29 cellular contexts compared by ENCODE assay signal in the genomic region with DNA sequence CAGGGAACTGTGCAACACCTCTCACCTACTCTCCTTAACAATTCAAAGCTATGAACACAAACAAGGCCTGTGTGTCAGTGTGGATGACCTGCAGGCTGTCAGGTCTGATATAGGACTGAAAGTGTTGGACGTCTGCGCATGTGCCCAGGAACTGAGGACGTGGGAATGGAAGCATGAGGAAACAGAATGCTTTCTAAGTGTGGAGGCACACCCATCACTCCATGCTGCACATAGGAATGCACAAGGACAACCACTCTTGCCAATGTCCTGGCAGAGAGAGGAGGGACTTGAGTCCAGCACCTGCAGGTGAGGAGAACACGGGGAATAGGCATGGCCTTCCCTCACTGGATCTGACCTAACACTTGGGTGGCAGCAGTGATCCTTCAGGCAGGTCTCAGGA.
"Had no signal": no experiment of that assay in that cellular context is flagged by ENCODE, and none has a peak within 500 bp of the region (broad histone marks: within the 10 kb centered on the region; RNA-seq: fewer than 3 reads in every experiment).

No MANE protein-coding gene starts in this region.

- H3K4me3 ChIP-seq: ascending aorta, breast epithelium, coronary artery, dorsolateral prefrontal cortex, gastrocnemius medialis had no signal

- H3K9me3 Mint-ChIP-seq: activated CD4-positive, alpha-beta memory T cell treated with anti-CD3 and anti-CD28 coated beads for 36 hours; activated naive CD4-positive, alpha-beta T cell treated with anti-CD3 and anti-CD28 coated beads for 36 hours; activated naive CD4-positive, alpha-beta T cell treated with anti-CD3 and anti-CD28 coated beads, Interleukin-2, amount 50 U/mL, for 24 hours; activated naive CD8-positive, alpha-beta T cell treated with anti-CD3 and anti-CD28 coated beads for 36 hours; central memory CD8-positive, alpha-beta T cell; endodermal cell had no signal

- ATAC-seq: activated CD4-positive, alpha-beta T cell treated with anti-CD3 and anti-CD28 coated beads for 36 hours; activated CD8-positive, alpha-beta memory T cell treated with anti-CD3 and anti-CD28 coated beads, Interleukin-2, amount 10 ng/mL, durations not matched to agents 7 days and 5 days; activated CD8-positive, alpha-beta T cell treated with anti-CD3 and anti-CD28 coated beads, Interleukin-2, amount 10 ng/mL, durations not matched to agents 7 days and 5 days; esophagus mucosa; gastrocnemius medialis had no signal

- H3K27ac ChIP-seq: ascending aorta, breast epithelium, coronary artery, dorsolateral prefrontal cortex, foreskin keratinocyte, gastrocnemius medialis had no signal

- H3K4me1 Mint-ChIP-seq: activated CD4-positive, alpha-beta T cell treated with anti-CD3 and anti-CD28 coated beads for 36 hours; activated CD4-positive, alpha-beta T cell treated with anti-CD3 and anti-CD28 coated beads, Interleukin-2, amount 10 ng/mL, durations not matched to agents 24 days and 14 days; activated CD8-positive, alpha-beta memory T cell treated with anti-CD3 and anti-CD28 coated beads, Interleukin-2, amount 10 ng/mL, durations not matched to agents 7 days and 5 days; activated naive CD4-positive, alpha-beta T cell treated with anti-CD3 and anti-CD28 coated beads, Interleukin-2, amount 50 U/mL, for 24 hours; activated naive CD8-positive, alpha-beta T cell treated with anti-CD3 and anti-CD28 coated beads for 36 hours; central memory CD8-positive, alpha-beta T cell; endodermal cell had no signal

- H3K4me1 ChIP-seq: ascending aorta, breast epithelium, foreskin keratinocyte, gastrocnemius medialis had no signal

- H3K36me3 Mint-ChIP-seq: activated CD4-positive, alpha-beta memory T cell treated with anti-CD3 and anti-CD28 coated beads for 36 hours; activated CD8-positive, alpha-beta memory T cell treated with anti-CD3 and anti-CD28 coated beads, Interleukin-2, amount 10 ng/mL, durations not matched to agents 7 days and 5 days; activated naive CD4-positive, alpha-beta T cell treated with anti-CD3 and anti-CD28 coated beads, Interleukin-2, amount 50 U/mL, for 24 hours; activated naive CD8-positive, alpha-beta T cell treated with anti-CD3 and anti-CD28 coated beads for 36 hours had no signal

- H3K9me3 ChIP-seq: ascending aorta, breast epithelium, gastrocnemius medialis had no signal

- H3K27ac Mint-ChIP-seq: activated CD4-positive, alpha-beta memory T cell treated with anti-CD3 and anti-CD28 coated beads for 36 hours; activated CD4-positive, alpha-beta T cell treated with anti-CD3 and anti-CD28 coated beads for 36 hours; activated CD4-positive, alpha-beta T cell treated with anti-CD3 and anti-CD28 coated beads, Interleukin-2, amount 10 ng/mL, durations not matched to agents 24 days and 14 days; activated CD8-positive, alpha-beta memory T cell treated with anti-CD3 and anti-CD28 coated beads, Interleukin-2, amount 10 ng/mL, durations not matched to agents 7 days and 5 days; activated CD8-positive, alpha-beta T cell treated with anti-CD3 and anti-CD28 coated beads, Interleukin-2, amount 10 ng/mL, durations not matched to agents 7 days and 5 days; activated naive CD4-positive, alpha-beta T cell treated with anti-CD3 and anti-CD28 coated beads for 36 hours; activated naive CD4-positive, alpha-beta T cell treated with anti-CD3 and anti-CD28 coated beads, Interleukin-2, amount 50 U/mL, for 24 hours; activated naive CD8-positive, alpha-beta T cell treated with anti-CD3 and anti-CD28 coated beads for 36 hours; activated T-helper 1 cell treated with anti-CD3 and anti-CD28 coated beads, Interleukin-12 subunit alpha, Interleukin-12 subunit beta, Interleukin-2, Interleukin-4 antibody, amounts not matched to agents 30 ng/mL and 10 ng/mL and 1 ng/mL, durations not matched to agents 14 hours and 24 hours and 36 hours; activated T-helper 2 cell treated with anti-CD3 and anti-CD28 coated beads, Interferon-gamma antibody, Interleukin-2, Interleukin-4, amounts not matched to agents 10 μg/mL and 5 μg/mL and 100 μg/mL, durations not matched to agents 14 hours and 24 hours and 36 hours; dendritic cell treated with granulocyte-macrophage colony-stimulating factor and Interleukin-4, amounts not matched to agents 40 ng/mL and 50 ng/mL, for 4 days; endodermal cell had no signal

- H3K27me3 Mint-ChIP-seq: activated CD4-positive, alpha-beta memory T cell treated with anti-CD3 and anti-CD28 coated beads for 36 hours; activated CD4-positive, alpha-beta T cell treated with anti-CD3 and anti-CD28 coated beads for 36 hours; activated CD4-positive, alpha-beta T cell treated with anti-CD3 and anti-CD28 coated beads, Interleukin-2, amount 10 ng/mL, durations not matched to agents 24 days and 14 days; activated CD8-positive, alpha-beta memory T cell treated with anti-CD3 and anti-CD28 coated beads, Interleukin-2, amount 10 ng/mL, durations not matched to agents 7 days and 5 days; activated naive CD4-positive, alpha-beta T cell treated with anti-CD3 and anti-CD28 coated beads, Interleukin-2, amount 50 U/mL, for 24 hours; activated naive CD8-positive, alpha-beta T cell treated with anti-CD3 and anti-CD28 coated beads for 36 hours; central memory CD8-positive, alpha-beta T cell; dendritic cell treated with granulocyte-macrophage colony-stimulating factor and Interleukin-4, amounts not matched to agents 40 ng/mL and 50 ng/mL, for 4 days had no signal

- DNase-seq: activated CD4-positive, alpha-beta memory T cell treated with anti-CD3 and anti-CD28 coated beads for 36 hours; activated CD4-positive, alpha-beta T cell treated with anti-CD3 and anti-CD28 coated beads for 36 hours; activated CD4-positive, alpha-beta T cell treated with anti-CD3 and anti-CD28 coated beads, Interleukin-2, amount 10 ng/mL, durations not matched to agents 24 days and 14 days; activated CD4-positive, CD25-positive, alpha-beta regulatory T cell; activated CD4-positive, CD25-positive, alpha-beta regulatory T cell treated with anti-CD3 and anti-CD28 coated beads, Interleukin-2, amount 50 U/mL, for 72 hours; activated CD8-positive, alpha-beta memory T cell treated with anti-CD3 and anti-CD28 coated beads, Interleukin-2, amount 10 ng/mL, durations not matched to agents 7 days and 5 days; activated CD8-positive, alpha-beta memory T cell treated with anti-CD3 and anti-CD28 coated beads, Interleukin-2, amount 50 U/mL, for 4 hours; activated CD8-positive, alpha-beta T cell treated with anti-CD3 and anti-CD28 coated beads, Interleukin-2, amount 10 ng/mL, durations not matched to agents 7 days and 5 days; activated effector memory CD4-positive, alpha-beta T cell treated with anti-CD3 and anti-CD28 coated beads, Interleukin-2, amount 50 U/mL, for 16 hours; activated naive CD4-positive, alpha-beta T cell treated with anti-CD3 and anti-CD28 coated beads for 36 hours; activated naive CD8-positive, alpha-beta T cell treated with anti-CD3 and anti-CD28 coated beads for 36 hours; activated T-cell treated with anti-CD3 and anti-CD28 coated beads, Interleukin-2, amount 50 U/mL, for 1 hour; activated T-cell treated with anti-CD3 and anti-CD28 coated beads, Interleukin-2, amount 50 U/mL, for 48 hours; dorsolateral prefrontal cortex; effector memory CD4-positive, alpha-beta T cell; endodermal cell; gastrocnemius medialis; T-helper 2 cell had no signal

- H3K4me3 Mint-ChIP-seq: activated CD4-positive, alpha-beta memory T cell treated with anti-CD3 and anti-CD28 coated beads for 36 hours; activated CD4-positive, alpha-beta T cell treated with anti-CD3 and anti-CD28 coated beads for 36 hours; activated CD4-positive, alpha-beta T cell treated with anti-CD3 and anti-CD28 coated beads, Interleukin-2, amount 10 ng/mL, durations not matched to agents 24 days and 14 days; activated CD8-positive, alpha-beta memory T cell treated with anti-CD3 and anti-CD28 coated beads, Interleukin-2, amount 10 ng/mL, durations not matched to agents 7 days and 5 days; activated CD8-positive, alpha-beta T cell treated with anti-CD3 and anti-CD28 coated beads, Interleukin-2, amount 10 ng/mL, durations not matched to agents 7 days and 5 days; activated naive CD4-positive, alpha-beta T cell treated with anti-CD3 and anti-CD28 coated beads for 36 hours; activated naive CD4-positive, alpha-beta T cell treated with anti-CD3 and anti-CD28 coated beads, Interleukin-2, amount 50 U/mL, for 24 hours; activated naive CD8-positive, alpha-beta T cell treated with anti-CD3 and anti-CD28 coated beads for 36 hours; activated T-helper 1 cell treated with anti-CD3 and anti-CD28 coated beads, Interleukin-12 subunit alpha, Interleukin-12 subunit beta, Interleukin-2, Interleukin-4 antibody, amounts not matched to agents 30 ng/mL and 10 ng/mL and 1 ng/mL, durations not matched to agents 14 hours and 24 hours and 36 hours; brain; central memory CD8-positive, alpha-beta T cell; dendritic cell treated with granulocyte-macrophage colony-stimulating factor and Interleukin-4, amounts not matched to agents 40 ng/mL and 50 ng/mL, for 4 days; endodermal cell had no signal

- H3K27me3 ChIP-seq: ascending aorta, breast epithelium, dorsolateral prefrontal cortex, foreskin keratinocyte, gastrocnemius medialis had no signal

- H3K36me3 ChIP-seq: ascending aorta, breast epithelium, gastrocnemius medialis had no signal
